In the genomic region with DNA sequence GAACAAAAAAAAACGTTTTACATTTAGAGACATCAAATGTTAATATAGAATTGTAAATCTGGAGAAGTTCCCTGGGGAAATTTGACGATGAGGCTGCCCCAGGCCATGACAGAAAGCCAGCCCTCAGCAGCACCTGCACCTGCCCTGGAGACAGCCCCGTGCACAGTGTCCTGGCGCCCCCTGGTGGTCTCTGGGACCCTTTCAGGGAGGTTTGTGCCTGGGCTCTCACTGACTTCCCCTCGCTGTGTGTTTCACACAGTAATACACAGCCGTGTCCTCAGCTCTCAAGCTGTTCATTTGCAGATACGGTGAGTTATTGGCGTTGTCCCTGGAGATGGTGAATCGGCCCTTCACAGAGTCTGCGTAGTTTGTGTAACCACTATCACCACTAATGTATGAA, we compare ENCODE assay signal across 8 cellular contexts.
DNase-seq lines count a peak whose midpoint lies in the region; ATAC-seq, FAIRE-seq and TF ChIP-seq lines count a peak whose summit lies in the region.
"Not testable (repeated sequence)": the region's sequence is repeated elsewhere in the genome, so short reads cannot be mapped to it uniquely, and the experiment has no call there.

No MANE protein-coding gene starts in this region.

- H3K9me3 Mint-ChIP-seq in activated CD4-positive, alpha-beta memory T cell treated with anti-CD3 and anti-CD28 coated beads for 36 hours; MCF 10A (ENCODE audit: unreplicated experiment): not testable (repeated sequence)

- TF ChIP-seq EP300 in transverse colon (IDR thresholded peaks at IDR 0.05; ENCODE audit: low read depth): not testable (repeated sequence)

- intact Hi-C loops in Panc1 (cut with micrococcal nuclease; ENCODE audit: unreplicated experiment); activated CD4-positive, alpha-beta memory T cell treated with anti-CD3 and anti-CD28 coated beads for 36 hours (cut with micrococcal nuclease); MCF 10A (cut with micrococcal nuclease); pancreas (cut with DNase I); transverse colon (cut with DNase I; ENCODE audit: low total_unique reads): not testable (repeated sequence)

- not testable (repeated sequence) for H3K27ac Mint-ChIP-seq in activated CD4-positive, alpha-beta memory T cell treated with anti-CD3 and anti-CD28 coated beads for 36 hours; MCF 10A (ENCODE audit: low read depth, unreplicated experiment)

- in situ Hi-C loops in Panc1 (cut with HindIII; ENCODE audit: low pct_unique_long_range_greater_than_20kb, low sequenced_read_pairs); transverse colon (cut with MboI; ENCODE audit: low pct_ligation_motif_present in 1 of 4, low pct_unique_long_range_greater_than_20kb in 1 of 4, low sequenced_read_pairs in 3 of 4): not testable (repeated sequence)

- POLR2A ChIA-PET in Panc1 (lab: Charles Lee); activated CD4-positive, alpha-beta memory T cell treated with anti-CD3 and anti-CD28 coated beads for 36 hours (lab: Charles Lee); MCF 10A (lab: Yijun Ruan, JAX): not testable (repeated sequence)

- not testable (repeated sequence) for H3K9me2 ChIP-seq in DOHH2 (replicated peaks; ENCODE audit: control insufficient read depth, low read length)

- BruUV-seq in Panc1 (replicated peaks; lab: Mats Ljungman, UMichigan); MCF 10A (replicated peaks; lab: Mats Ljungman, UMichigan): not testable (repeated sequence)

- H4K20me1 ChIP-seq in DOHH2 (ENCODE audit: control insufficient read depth, insufficient read depth, low read depth, low read length): not testable (repeated sequence)

- not testable (repeated sequence) for H3K27me3 ChIP-seq in DOHH2 (ENCODE audit: control insufficient read depth, low read length); Panc1 (ENCODE audit: control insufficient read depth, insufficient read depth, low read length); pancreas; transverse colon

- not testable (repeated sequence) for H3K9me3 ChIP-seq in DOHH2 (ENCODE audit: control insufficient read depth, insufficient read depth, low read length); Panc1 (ENCODE audit: control insufficient read depth, insufficient read depth, low read depth, low read length); pancreas; transverse colon

- not testable (repeated sequence) for H3K4me3 ChIP-seq in DOHH2 (ENCODE audit: low read length); Panc1 (ENCODE audit: low read depth in 2 of 2, low read length in 2 of 2); pancreas; transverse colon

- not testable (repeated sequence) for H3K4me1 Mint-ChIP-seq in activated CD4-positive, alpha-beta memory T cell treated with anti-CD3 and anti-CD28 coated beads for 36 hours (ENCODE audit: low read depth); MCF 10A (ENCODE audit: insufficient read depth, unreplicated experiment)

- H3K36me3 Mint-ChIP-seq in activated CD4-positive, alpha-beta memory T cell treated with anti-CD3 and anti-CD28 coated beads for 36 hours; MCF 10A (ENCODE audit: insufficient read depth, unreplicated experiment): not testable (repeated sequence)

- 19 to 27% methylated on average over 6 to 8 of the region's 10 CpGs for WGBS in pancreas, 2 donors
- no CpG with 5 or more reads among the region's 10 CpGs for WGBS in transverse colon (ENCODE audit: low coverage in 1 of 2), 2 donors

- not testable (repeated sequence) for H3K27ac ChIP-seq in DOHH2 (ENCODE audit: low read depth, low read length); Panc1 (ENCODE audit: low read length); pancreas; transverse colon

- not testable (repeated sequence) for H3K36me3 ChIP-seq in DOHH2 (ENCODE audit: control insufficient read depth, low read length); Panc1 (ENCODE audit: control insufficient read depth, insufficient read depth, low read length); pancreas; transverse colon

- H3K4me3 Mint-ChIP-seq in activated CD4-positive, alpha-beta memory T cell treated with anti-CD3 and anti-CD28 coated beads for 36 hours; MCF 10A (ENCODE audit: unreplicated experiment): not testable (repeated sequence)

- not testable (repeated sequence) for H3K27me3 Mint-ChIP-seq in activated CD4-positive, alpha-beta memory T cell treated with anti-CD3 and anti-CD28 coated beads for 36 hours; MCF 10A (ENCODE audit: insufficient read depth, unreplicated experiment)

- FAIRE-seq in pancreas (lab: Jason Lieb, UNC): not testable (repeated sequence)

- peak; percentile 18 for TF ChIP-seq CTCF in DOHH2 (IDR thresholded peaks at IDR 0.05; ENCODE audit: low read depth, low read length, poor library complexity, severe bottlenecking)
- TF ChIP-seq CTCF in Panc1 (IDR thresholded peaks at IDR 0.05): peak; percentile 13
- peak; percentile 21 for TF ChIP-seq CTCF in MCF 10A (IDR thresholded peaks at IDR 0.05; ENCODE audit: unreplicated experiment)
- TF ChIP-seq CTCF in pancreas (IDR thresholded peaks at IDR 0.05); transverse colon (IDR thresholded peaks at IDR 0.05): not testable (repeated sequence)

- H3F3A ChIP-seq in DOHH2 (ENCODE audit: control insufficient read depth, insufficient read depth): not testable (repeated sequence)

- not testable (repeated sequence) for H3K79me2 ChIP-seq in DOHH2 (ENCODE audit: control insufficient read depth, low read length)

- not testable (repeated sequence) for H3K4me2 ChIP-seq in DOHH2 (ENCODE audit: low read length)

- TF ChIP-seq POLR2A in transverse colon (IDR thresholded peaks at IDR 0.05): not testable (repeated sequence)

- CTCF ChIA-PET in Panc1 (lab: Charles Lee); activated CD4-positive, alpha-beta memory T cell treated with anti-CD3 and anti-CD28 coated beads for 36 hours (lab: Charles Lee); MCF 10A (lab: Yijun Ruan, JAX): not testable (repeated sequence)

- H3K4me1 ChIP-seq in DOHH2 (ENCODE audit: control insufficient read depth, low read length); Panc1 (ENCODE audit: control insufficient read depth, insufficient read depth, low read length); pancreas; transverse colon: not testable (repeated sequence)

- ATAC-seq in HG02852 (IDR thresholded peaks at IDR 0.05; ENCODE audit: unreplicated experiment): peak; percentile 74
- peak; percentile 88 for ATAC-seq in Panc1
- peak in 1 of 4 donors; percentile 63 for ATAC-seq in pancreas

- peak; percentile 26 for DNase-seq in NCI-H1092 (lab: John Stamatoyannopoulos, UW)
- DNase-seq in Panc1 (ENCODE audit: low read depth, low spot score): peak; percentile 4
- peak; percentile 15 for DNase-seq in activated CD4-positive, alpha-beta memory T cell treated with anti-CD3 and anti-CD28 coated beads for 36 hours
- peak; percentile 15 for DNase-seq in MCF 10A (ENCODE audit: unreplicated experiment)
- peak; percentile 3 to 76 (median 25) for DNase-seq in pancreas
- DNase-seq in transverse colon: peak; percentile 8
